In the genomic region with DNA sequence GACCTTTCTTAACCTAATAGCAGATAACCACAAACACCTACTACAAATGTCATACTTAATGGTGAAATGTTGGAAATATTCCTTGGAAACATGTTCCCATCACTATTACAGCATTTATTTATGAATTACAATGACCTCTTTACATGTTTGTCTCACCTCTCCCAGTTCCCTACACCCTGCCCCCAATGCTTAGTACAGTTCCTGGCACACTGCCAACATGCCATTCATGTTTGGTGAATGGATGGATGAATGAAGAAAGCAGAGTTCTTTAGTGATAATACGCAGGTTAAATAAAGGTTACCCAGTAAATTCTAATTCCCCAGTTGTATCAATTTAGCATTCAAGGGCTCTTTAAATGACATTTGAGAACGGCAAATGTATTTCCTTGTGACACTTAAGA, we compare ENCODE assay signal across 15 cellular contexts.
A peak's percentile ranks its signal among the peaks of the same experiment; 100 is the strongest.
DNase-seq lines count a peak whose midpoint lies in the region; ATAC-seq and TF ChIP-seq lines count a peak whose summit lies in the region.
"Had no signal": no experiment of that assay in that cellular context is flagged by ENCODE, and none has a peak within 500 bp of the region (broad histone marks: within the 10 kb centered on the region; RNA-seq: fewer than 3 reads in every experiment).

No MANE protein-coding gene starts in this region.

- TF ChIP-seq RAD21 in Ishikawa (IDR thresholded peaks at IDR 0.05; ENCODE audit: low read depth) = no peak

- DNase-seq in DMS153 treated with DMSO at 0.1 percent for 48 hours (lab: John Stamatoyannopoulos, UW; ENCODE audit: unreplicated experiment) (peak; percentile 75), NCI-H345 treated with DMSO at 0.1 percent for 48 hours (lab: John Stamatoyannopoulos, UW; ENCODE audit: unreplicated experiment) (peak; percentile 92), epithelial cell of esophagus (ENCODE audit: low read depth) (peak; percentile 47), NCI-H226 (no peak), WTC11 (ENCODE audit: low spot score) (no peak), chondrocyte (ENCODE audit: low spot score) (no peak)
- no peak for DNase-seq in CD4-positive, alpha-beta memory T cell
- DNase-seq: activated naive CD4-positive, alpha-beta T cell treated with anti-CD3 and anti-CD28 coated beads, Interleukin-2, amount 50 U/mL, for 16 hours; CD4-positive, CD25-positive, alpha-beta regulatory T cell; foreskin melanocyte; midbrain; pancreas had no signal

- TF ChIP-seq EP300 in Ishikawa (IDR thresholded peaks at IDR 0.05; ENCODE audit: borderline replicate concordance) = no peak

- intact Hi-C loops in CD4-positive, alpha-beta memory T cell (cut with micrococcal nuclease) = no loop called here

- no peaks in the 10 kb centered on the region for H3K27me3 ChIP-seq in CD4-positive, alpha-beta memory T cell (ENCODE audit: insufficient read depth, low read length)
- H3K27me3 ChIP-seq: cardiac muscle cell had no signal

- H3K27ac Mint-ChIP-seq in CD4-positive, alpha-beta memory T cell = no peak overlapping the region
- H3K27ac Mint-ChIP-seq in WTC11 (no peak overlapping the region), chondrocyte (ENCODE audit: unreplicated experiment) (no peak overlapping the region)
- H3K27ac Mint-ChIP-seq: CD4-positive, CD25-positive, alpha-beta regulatory T cell had no signal

- no peak overlapping the region for H3K4me3 ChIP-seq in epithelial cell of esophagus (ENCODE audit: low read length)
- H3K4me3 ChIP-seq in CD4-positive, alpha-beta memory T cell (ENCODE audit: low read length in 2 of 2) = no peak overlapping the region
- H3K4me3 ChIP-seq: cardiac muscle cell, pancreas had no signal

- no peaks in the 10 kb centered on the region for H3K36me3 Mint-ChIP-seq in CD4-positive, alpha-beta memory T cell
- no peaks in the 10 kb centered on the region; the same call in 1 of the 2 replicates for H3K36me3 Mint-ChIP-seq in WTC11
- peaks cover 1% of the 10 kb centered on the region for H3K36me3 Mint-ChIP-seq in chondrocyte (ENCODE audit: low read depth)
- H3K36me3 Mint-ChIP-seq: CD4-positive, CD25-positive, alpha-beta regulatory T cell had no signal

- no peak overlapping the region for H3K4me3 Mint-ChIP-seq in CD4-positive, alpha-beta memory T cell
- H3K4me3 Mint-ChIP-seq in WTC11 (no peak overlapping the region), chondrocyte (ENCODE audit: unreplicated experiment) (no peak overlapping the region)
- H3K4me3 Mint-ChIP-seq: CD4-positive, CD25-positive, alpha-beta regulatory T cell had no signal

- TF ChIP-seq CTCF in epithelial cell of esophagus (IDR thresholded peaks at IDR 0.05; ENCODE audit: insufficient read depth, low read depth, low read length, missing control alignments) = no peak
- no peak for TF ChIP-seq CTCF in WTC11 (IDR thresholded peaks at IDR 0.05)
- TF ChIP-seq CTCF in chondrocyte (IDR thresholded peaks at IDR 0.05) = no peak

- no peaks in the 10 kb centered on the region for H3K4me1 Mint-ChIP-seq in CD4-positive, alpha-beta memory T cell
- H3K4me1 Mint-ChIP-seq in WTC11 (peaks cover 13% of the 10 kb centered on the region), chondrocyte (ENCODE audit: low read depth) (no peaks in the 10 kb centered on the region)
- H3K4me1 Mint-ChIP-seq: CD4-positive, CD25-positive, alpha-beta regulatory T cell had no signal

- CTCF ChIA-PET in CD4-positive, alpha-beta memory T cell (lab: Charles Lee; ENCODE audit: partially characterized antibody) = no interaction called here
- CTCF ChIA-PET in WTC11 (lab: Charles Lee) = no interaction called here

- no peaks in the 10 kb centered on the region for H3K9me3 ChIP-seq in CD4-positive, alpha-beta memory T cell (ENCODE audit: control insufficient read depth in 1 of 2, low read length in 2 of 2)
- H3K9me3 ChIP-seq: pancreas had no signal

- H3K4me1 ChIP-seq in CD4-positive, alpha-beta memory T cell (ENCODE audit: insufficient read depth, low read length) = no peaks in the 10 kb centered on the region

- no peak overlapping the region for H3K27ac ChIP-seq in CD4-positive, alpha-beta memory T cell (ENCODE audit: low read depth, low read length)
- H3K27ac ChIP-seq: cardiac muscle cell, pancreas had no signal

- no peak for ATAC-seq in WTC11
- ATAC-seq: HCT116, pancreas had no signal

- no peaks in the 10 kb centered on the region for H3K36me3 ChIP-seq in CD4-positive, alpha-beta memory T cell (ENCODE audit: insufficient read depth, low read length)
- H3K36me3 ChIP-seq: cardiac muscle cell, pancreas had no signal

- H3K27me3 Mint-ChIP-seq in CD4-positive, alpha-beta memory T cell = peaks cover 0 to 1% of the 10 kb centered on the region in 2 donors
- H3K27me3 Mint-ChIP-seq in WTC11 (ENCODE audit: low read depth) (no peaks in the 10 kb centered on the region), chondrocyte (ENCODE audit: low read depth) (no peaks in the 10 kb centered on the region)
- H3K27me3 Mint-ChIP-seq: CD4-positive, CD25-positive, alpha-beta regulatory T cell had no signal

- H3K9me3 Mint-ChIP-seq in CD4-positive, alpha-beta memory T cell = peaks cover 0 to 8% (median 2%) of the 10 kb centered on the region in 8 donors
- H3K9me3 Mint-ChIP-seq in WTC11 (peaks cover 7% of the 10 kb centered on the region), chondrocyte (ENCODE audit: low read depth) (peaks cover 10% of the 10 kb centered on the region)

- POLR2A ChIA-PET in CD4-positive, alpha-beta memory T cell (lab: Charles Lee; ENCODE audit: partially characterized antibody) = no interaction called here
- POLR2A ChIA-PET in WTC11 (lab: Charles Lee) = no interaction called here

TF ChIP-seq in Ishikawa, 13 proteins besides CTCF, POLR2A, EP300 and RAD21:
- TF ChIP-seq CEBPB (IDR thresholded peaks at IDR 0.05) = no peak
- TF ChIP-seq, protein P1, sequence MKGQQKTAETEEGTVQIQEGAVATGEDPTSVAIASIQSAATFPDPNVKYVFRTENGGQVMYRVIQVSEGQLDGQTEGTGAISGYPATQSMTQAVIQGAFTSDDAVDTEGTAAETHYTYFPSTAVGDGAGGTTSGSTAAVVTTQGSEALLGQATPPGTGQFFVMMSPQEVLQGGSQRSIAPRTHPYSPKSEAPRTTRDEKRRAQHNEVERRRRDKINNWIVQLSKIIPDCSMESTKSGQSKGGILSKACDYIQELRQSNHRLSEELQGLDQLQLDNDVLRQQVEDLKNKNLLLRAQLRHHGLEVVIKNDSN (IDR thresholded peaks at IDR 0.05) = no peak
- TF ChIP-seq NFIC (IDR thresholded peaks at IDR 0.05) = peak; percentile 84

TF ChIP-seq in WTC11, 78 proteins besides CTCF, POLR2A, EP300 and RAD21 (continues in another document):
- TF ChIP-seq RORB (CRISPR knock-in tag; IDR thresholded peaks at IDR 0.05) (no peak), TEAD1 (CRISPR knock-in tag; IDR thresholded peaks at IDR 0.05) (no peak), ZNF317 (CRISPR knock-in tag; IDR thresholded peaks at IDR 0.05; ENCODE audit: borderline replicate concordance, low read depth) (no peak), GRHL2 (CRISPR knock-in tag; IDR thresholded peaks at IDR 0.05; ENCODE audit: insufficient replicate concordance, severe bottlenecking) (no peak), ZNF121 (CRISPR knock-in tag; IDR thresholded peaks at IDR 0.05) (no peak), NFE2L1 (CRISPR knock-in tag; IDR thresholded peaks at IDR 0.05) (no peak), TEAD4 (CRISPR knock-in tag; IDR thresholded peaks at IDR 0.05) (no peak), CREM (CRISPR knock-in tag; IDR thresholded peaks at IDR 0.05) (no peak), JAZF1 (CRISPR knock-in tag; IDR thresholded peaks at IDR 0.05) (no peak)
- TF ChIP-seq, protein P2, sequence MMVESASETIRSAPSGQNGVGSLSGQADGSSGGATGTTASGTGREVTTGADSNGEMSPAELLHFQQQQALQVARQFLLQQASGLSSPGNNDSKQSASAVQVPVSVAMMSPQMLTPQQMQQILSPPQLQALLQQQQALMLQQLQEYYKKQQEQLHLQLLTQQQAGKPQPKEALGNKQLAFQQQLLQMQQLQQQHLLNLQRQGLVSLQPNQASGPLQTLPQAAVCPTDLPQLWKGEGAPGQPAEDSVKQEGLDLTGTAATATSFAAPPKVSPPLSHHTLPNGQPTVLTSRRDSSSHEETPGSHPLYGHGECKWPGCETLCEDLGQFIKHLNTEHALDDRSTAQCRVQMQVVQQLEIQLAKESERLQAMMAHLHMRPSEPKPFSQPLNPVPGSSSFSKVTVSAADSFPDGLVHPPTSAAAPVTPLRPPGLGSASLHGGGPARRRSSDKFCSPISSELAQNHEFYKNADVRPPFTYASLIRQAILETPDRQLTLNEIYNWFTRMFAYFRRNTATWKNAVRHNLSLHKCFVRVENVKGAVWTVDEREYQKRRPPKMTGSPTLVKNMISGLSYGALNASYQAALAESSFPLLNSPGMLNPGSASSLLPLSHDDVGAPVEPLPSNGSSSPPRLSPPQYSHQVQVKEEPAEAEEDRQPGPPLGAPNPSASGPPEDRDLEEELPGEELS (CRISPR knock-in tag; IDR thresholded peaks at IDR 0.05) = no peak
- TF ChIP-seq, protein P3, sequence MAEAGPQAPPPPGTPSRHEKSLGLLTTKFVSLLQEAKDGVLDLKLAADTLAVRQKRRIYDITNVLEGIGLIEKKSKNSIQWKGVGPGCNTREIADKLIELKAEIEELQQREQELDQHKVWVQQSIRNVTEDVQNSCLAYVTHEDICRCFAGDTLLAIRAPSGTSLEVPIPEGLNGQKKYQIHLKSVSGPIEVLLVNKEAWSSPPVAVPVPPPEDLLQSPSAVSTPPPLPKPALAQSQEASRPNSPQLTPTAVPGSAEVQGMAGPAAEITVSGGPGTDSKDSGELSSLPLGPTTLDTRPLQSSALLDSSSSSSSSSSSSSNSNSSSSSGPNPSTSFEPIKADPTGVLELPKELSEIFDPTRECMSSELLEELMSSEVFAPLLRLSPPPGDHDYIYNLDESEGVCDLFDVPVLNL (CRISPR knock-in tag; IDR thresholded peaks at IDR 0.05; ENCODE audit: borderline replicate concordance, low read depth) = no peak
- TF ChIP-seq, protein P4, sequence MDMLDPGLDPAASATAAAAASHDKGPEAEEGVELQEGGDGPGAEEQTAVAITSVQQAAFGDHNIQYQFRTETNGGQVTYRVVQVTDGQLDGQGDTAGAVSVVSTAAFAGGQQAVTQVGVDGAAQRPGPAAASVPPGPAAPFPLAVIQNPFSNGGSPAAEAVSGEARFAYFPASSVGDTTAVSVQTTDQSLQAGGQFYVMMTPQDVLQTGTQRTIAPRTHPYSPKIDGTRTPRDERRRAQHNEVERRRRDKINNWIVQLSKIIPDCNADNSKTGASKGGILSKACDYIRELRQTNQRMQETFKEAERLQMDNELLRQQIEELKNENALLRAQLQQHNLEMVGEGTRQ (CRISPR knock-in tag; IDR thresholded peaks at IDR 0.05) = no peak

Comparison
In these comparisons a context has a peak if more than half of its experiments do, and no peak if none do; other contexts are left out.
1. DNase-seq: peak in DMS153 treated with DMSO at 0.1 percent for 48 hours (single experiment), NCI-H345 treated with DMSO at 0.1 percent for 48 hours (single experiment) and epithelial cell of esophagus (single experiment); none in NCI-H226 (single experiment), CD4-positive, alpha-beta memory T cell (0 of 5), WTC11 (single experiment) and chondrocyte (single experiment).